In genomic region chr1:198157847-198158765, GRCh38 we compare ENCODE assay signal across 1 cellular context.
TF ChIP-seq lines count a peak whose summit lies in the region.

No MANE protein-coding gene starts in this region.

TF ChIP-seq in H1, 55 proteins besides CTCF, POLR2A, EP300 and RAD21 (continued from another document):
- TF ChIP-seq ATF3 (IDR thresholded peaks at IDR 0.05; ENCODE audit: insufficient read depth, low read depth, low read length), result no peak
- peak; percentile 64; the same call in 1 of the 2 replicates for TF ChIP-seq CEBPB (IDR thresholded peaks at IDR 0.05; ENCODE audit: low read depth, low read length)
